Comparison of ENCODE assay signal across 1 cellular context in the genomic region with DNA sequence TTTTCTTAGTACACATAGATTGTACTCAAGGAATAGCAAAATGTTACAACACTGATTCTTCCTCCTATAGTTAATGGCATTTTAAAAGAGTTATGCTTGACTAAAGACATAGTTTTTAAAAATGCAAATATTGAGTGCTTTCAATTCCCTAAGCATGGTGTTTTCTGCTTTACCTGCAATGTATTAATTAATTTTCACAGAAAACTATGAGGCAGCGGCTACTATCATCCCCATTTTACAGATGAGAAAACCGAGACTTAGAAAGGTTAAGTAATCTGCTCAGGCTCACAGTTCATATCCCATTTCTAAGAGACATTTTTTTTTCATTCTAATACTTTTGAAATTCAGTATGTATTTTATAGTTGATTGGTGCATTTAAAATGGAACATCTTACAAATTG.
A peak's percentile ranks its signal among the peaks of the same experiment; 100 is the strongest.
TF ChIP-seq lines count a peak whose summit lies in the region.

No MANE protein-coding gene starts in this region.

TF ChIP-seq in K562, 482 proteins besides CTCF, POLR2A, EP300 and RAD21:
- TF ChIP-seq PURB (CRISPR knock-in tag; IDR thresholded peaks at IDR 0.05; ENCODE audit: low read depth) (no peak), BHLHE40 (IDR thresholded peaks at IDR 0.05; ENCODE audit: low read length) (no peak), KDM1A (IDR thresholded peaks at IDR 0.05) (0 out of 4 replicates have a peak, but pooled peaks of 1 of the 2 experiments have one; percentile 40), EGR1 (conservative IDR thresholded peaks at IDR 0.05) (no peak), RCOR1 (IDR thresholded peaks at IDR 0.05; ENCODE audit: borderline replicate concordance in 1 of 2, low read depth in 2 of 2, low read length in 2 of 2) (peak in 1 of 2 experiments; percentile 33; a peak in 1 of 4 replicates), LARP7 (IDR thresholded peaks at IDR 0.05) (no peak), SREBF2 (CRISPR knock-in tag; IDR thresholded peaks at IDR 0.05) (no peak), ZNF347 (CRISPR knock-in tag; IDR thresholded peaks at IDR 0.05; ENCODE audit: low read depth) (no peak), RFX1 (IDR thresholded peaks at IDR 0.05) (no peak), ZNF184 (CRISPR knock-in tag; IDR thresholded peaks at IDR 0.05) (no peak), BCOR (IDR thresholded peaks at IDR 0.05) (peak; percentile 87), HLTF (IDR thresholded peaks at IDR 0.05) (no peak), ZNF436 (CRISPR knock-in tag; IDR thresholded peaks at IDR 0.05) (no peak), ADNP (tag; IDR thresholded peaks at IDR 0.05) (peak; percentile 85), NCOR1 (IDR thresholded peaks at IDR 0.05) (no peak), RBM25 (IDR thresholded peaks at IDR 0.05; ENCODE audit: low read depth, low read length, severe bottlenecking) (peak; percentile 96)
- TF ChIP-seq, protein P1, sequence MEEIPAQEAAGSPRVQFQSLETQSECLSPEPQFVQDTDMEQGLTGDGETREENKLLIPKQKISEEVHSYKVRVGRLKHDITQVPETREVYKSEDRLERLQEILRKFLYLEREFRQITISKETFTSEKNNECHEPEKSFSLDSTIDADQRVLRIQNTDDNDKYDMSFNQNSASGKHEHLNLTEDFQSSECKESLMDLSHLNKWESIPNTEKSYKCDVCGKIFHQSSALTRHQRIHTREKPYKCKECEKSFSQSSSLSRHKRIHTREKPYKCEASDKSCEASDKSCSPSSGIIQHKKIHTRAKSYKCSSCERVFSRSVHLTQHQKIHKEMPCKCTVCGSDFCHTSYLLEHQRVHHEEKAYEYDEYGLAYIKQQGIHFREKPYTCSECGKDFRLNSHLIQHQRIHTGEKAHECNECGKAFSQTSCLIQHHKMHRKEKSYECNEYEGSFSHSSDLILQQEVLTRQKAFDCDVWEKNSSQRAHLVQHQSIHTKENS (CRISPR knock-in tag; IDR thresholded peaks at IDR 0.05): no peak
